In genomic region chr15:64137226-64137833, GRCh38 we compare ENCODE assay signal across 10 cellular contexts. TPM values are rescaled to one million over a fixed set of nuclear protein-coding genes. Genes with fewer than 3 reads are reported as not detected.
DNase-seq lines count a peak whose midpoint lies in the region; ATAC-seq and TF ChIP-seq lines count a peak whose summit lies in the region.
"Had no signal": no experiment of that assay in that cellular context is flagged by ENCODE, and none has a peak within 500 bp of the region (broad histone marks: within the 10 kb centered on the region; RNA-seq: fewer than 3 reads in every experiment).

No MANE protein-coding gene starts in this region.

- in situ Hi-C loops in HAP-1 (cut with MboI; ENCODE audit: low sequenced_read_pairs) = no loop called here

- TF ChIP-seq CTCF in dorsolateral prefrontal cortex (IDR thresholded peaks at IDR 0.05 in 54 of 56, conservative IDR thresholded peaks at IDR 0.05 in 2 of 56; ENCODE audit: low read depth in 1 of 56, partially characterized antibody in 56 of 56) (peak in 52 of 56 donors; percentile 15 to 70 (median 47)), A673 (conservative IDR thresholded peaks at IDR 0.05; ENCODE audit: low read depth, low read length) (no peak)

- ATAC-seq in memory B cell (ENCODE audit: low read depth) = peak; percentile 97
- ATAC-seq: activated CD8-positive, alpha-beta T cell treated with anti-CD3 and anti-CD28 coated beads for 36 hours had no signal

- intact Hi-C loops in dorsolateral prefrontal cortex (cut with DNase I) (no loop called here), A673 (cut with micrococcal nuclease; ENCODE audit: unreplicated experiment) (no loop called here)

- peaks cover 14% of the 10 kb centered on the region for H3K4me1 Mint-ChIP-seq in memory B cell

- POLR2A ChIA-PET in A673 (lab: Charles Lee; ENCODE audit: low non-redundant PET) = no interaction called here

- CTCF ChIA-PET in A673 (lab: Charles Lee) = no interaction called here

- H3K9me3 ChIP-seq in HAP-1 (no peaks in the 10 kb centered on the region), A673 (ENCODE audit: low read depth, low read length, poor library complexity, severe bottlenecking) (no peaks in the 10 kb centered on the region)

- DNase-seq in C1 segment of cervical spinal cord (lab: John Stamatoyannopoulos, UW) (peak in 8 of 14 donors; percentile 37 to 64 (median 46)), MV-4-11 (lab: John Stamatoyannopoulos, UW) (peak; percentile 58), dorsolateral prefrontal cortex (peak in 5 of 10 donors; percentile 37 to 73 (median 70)), memory B cell (ENCODE audit: low spot score in 2 of 2) (peak; percentile 49 to 62), HAP-1 (ENCODE audit: low spot score in 2 of 2) (no peak), A673 (ENCODE audit: low spot score) (no peak), NCI-H1092 (lab: John Stamatoyannopoulos, UW) (no peak)
- no peak for DNase-seq in stimulated activated CD4-positive, alpha-beta T cell treated with anti-CD3 and anti-CD28 coated beads, Interleukin-2, amount 100 ng/mL, for 24 hours
- DNase-seq: activated CD8-positive, alpha-beta T cell treated with anti-CD3 and anti-CD28 coated beads for 36 hours; AML-193 had no signal

- no peaks in the 10 kb centered on the region for H3K9me3 Mint-ChIP-seq in memory B cell
- H3K9me3 Mint-ChIP-seq: activated CD8-positive, alpha-beta T cell treated with anti-CD3 and anti-CD28 coated beads for 36 hours had no signal

- peak overlapping the region; percentile 53 for H3K27ac Mint-ChIP-seq in memory B cell
- H3K27ac Mint-ChIP-seq: activated CD8-positive, alpha-beta T cell treated with anti-CD3 and anti-CD28 coated beads for 36 hours had no signal

- H3K36me3 ChIP-seq in HAP-1 (replicated peaks) (peaks cover 61% of the 10 kb centered on the region), A673 (ENCODE audit: insufficient read depth, low read length, poor library complexity, severe bottlenecking) (peaks cover 46% of the 10 kb centered on the region)

- H3K27me3 ChIP-seq in dorsolateral prefrontal cortex = no peaks in the 10 kb centered on the region
- H3K27me3 ChIP-seq in HAP-1 (ENCODE audit: low read depth) = no peaks in the 10 kb centered on the region
- no peaks in the 10 kb centered on the region for H3K27me3 ChIP-seq in A673 (replicated peaks; ENCODE audit: insufficient read depth, low read depth, low read length, poor library complexity)

- BruUV-seq in A673 (replicated peaks; lab: Mats Ljungman, UMichigan) = no TSS peak

- no peak overlapping the region for H3K4me3 Mint-ChIP-seq in memory B cell
- H3K4me3 Mint-ChIP-seq: activated CD8-positive, alpha-beta T cell treated with anti-CD3 and anti-CD28 coated beads for 36 hours had no signal

- H3K4me3 ChIP-seq in dorsolateral prefrontal cortex (no peak overlapping the region), HAP-1 (no peak overlapping the region), A673 (ENCODE audit: low read depth, low read length, poor library complexity, severe bottlenecking) (no peak overlapping the region)

- H3K4me1 ChIP-seq in HAP-1 (no peaks in the 10 kb centered on the region), A673 (ENCODE audit: insufficient read depth, low read length, poor library complexity, severe bottlenecking) (no peaks in the 10 kb centered on the region)

- H3K36me3 Mint-ChIP-seq in memory B cell = peaks cover 21% of the 10 kb centered on the region

- H3K27ac ChIP-seq in dorsolateral prefrontal cortex (peak overlapping the region in 58 of 59 donors; percentile 2 to 99 (median 83)), A673 (ENCODE audit: low read depth, low read length, poor library complexity, severe bottlenecking) (no peak overlapping the region)

- no peaks in the 10 kb centered on the region for H3K27me3 Mint-ChIP-seq in memory B cell
- H3K27me3 Mint-ChIP-seq: activated CD8-positive, alpha-beta T cell treated with anti-CD3 and anti-CD28 coated beads for 36 hours had no signal

RNA-seq across cellular contexts. Expression of gene SNX22, which starts 14.2 kb away (rescaled TPM):
- 10 to 100 TPM in 113 of 120 experiments, 1 to 10 TPM in 7; 3.1 to 59.1 (median 19.8) TPM for total RNA-seq in dorsolateral prefrontal cortex
- total RNA-seq in A673 (2021) = 2.6 and 2.7 TPM in 2 replicates

RNA-seq across cellular contexts. Expression of gene PPIB, which starts 25.5 kb away (rescaled TPM):
- total RNA-seq in dorsolateral prefrontal cortex = 100 to 1,000 TPM in 85 of 120 experiments, 10 to 100 TPM in 35; 75.2 to 173 (median 106) TPM
- total RNA-seq in A673 (2021) = 410 and 416 TPM in 2 replicates

RNA-seq across cellular contexts. Expression of gene SNX1, which starts 41.5 kb away (rescaled TPM):
- total RNA-seq in dorsolateral prefrontal cortex = 100 to 1,000 TPM in 82 of 120 experiments, 10 to 100 TPM in 38; 71.7 to 193 (median 110) TPM
- total RNA-seq in A673 (2021) = 94.5 and 104 TPM in 2 replicates

RNA-seq across cellular contexts. Expression of gene CIAO2A, which starts 43.7 kb away (rescaled TPM):
- total RNA-seq in dorsolateral prefrontal cortex (10 to 100 TPM; 13.7 to 37.5 (median 22.9) TPM), A673 (2021) (75.3 and 75.6 TPM in 2 replicates)

Comparison
In these comparisons a context has a peak if more than half of its experiments do, and no peak if none do; other contexts are left out.
1. DNase-seq: peak in C1 segment of cervical spinal cord (8 of 14), MV-4-11 (single experiment) and memory B cell (2 of 2); none in HAP-1 (0 of 2), A673 (single experiment), stimulated activated CD4-positive, alpha-beta T cell treated with anti-CD3 and anti-CD28 coated beads, Interleukin-2, amount 100 ng/mL, for 24 hours (0 of 2) and NCI-H1092 (single experiment).